ENCODE assay signal across 18 cellular contexts in the genomic region with DNA sequence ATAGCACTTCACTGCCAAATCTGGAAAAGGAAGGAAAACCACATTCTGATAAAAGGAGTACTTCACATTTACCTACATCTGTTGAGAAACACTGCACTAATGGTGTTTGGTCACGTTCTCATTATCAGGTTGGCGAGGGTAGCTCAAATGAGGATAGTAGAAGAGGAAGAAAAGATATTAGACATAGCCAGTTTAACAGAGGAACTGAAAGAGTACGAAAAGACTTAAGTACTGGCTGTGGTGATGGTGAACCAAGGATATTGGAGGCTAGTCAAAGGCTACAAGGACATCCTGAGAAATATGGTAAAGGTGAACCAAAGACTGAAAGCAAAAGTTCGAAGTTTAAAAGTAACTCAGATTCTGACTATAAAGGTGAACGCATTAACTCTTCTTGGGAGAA. TPM values are rescaled to one million over a fixed set of nuclear protein-coding genes. Genes with fewer than 3 reads are reported as not detected.
DNase-seq lines count a peak whose midpoint lies in the region; ATAC-seq, FAIRE-seq and TF ChIP-seq lines count a peak whose summit lies in the region.
"Had no signal": no experiment of that assay in that cellular context is flagged by ENCODE, and none has a peak within 500 bp of the region (broad histone marks: within the 10 kb centered on the region; RNA-seq: fewer than 3 reads in every experiment).

No MANE protein-coding gene starts in this region.

- H3K4me1 ChIP-seq in kidney (ENCODE audit: control insufficient read depth in 1 of 2, insufficient read depth in 1 of 2, low read depth in 1 of 2, low read length in 2 of 2): no peaks in the 10 kb centered on the region
- H3K4me1 ChIP-seq: upper lobe of right lung had no signal

- intact Hi-C loops in kidney (cut with DNase I): no loop called here

- DNase-seq in GM12864 (ENCODE audit: low read depth) (peak; percentile 45), GM19239 (ENCODE audit: insufficient read length, low spot score) (no peak), NCI-H2196 (lab: John Stamatoyannopoulos, UW; ENCODE audit: unreplicated experiment) (no peak), kidney (no peak), NCI-H69 (lab: John Stamatoyannopoulos, UW) (no peak)
- DNase-seq: activated CD4-positive, alpha-beta T cell treated with anti-CD3 and anti-CD28 coated beads, Interleukin-2, amount 50 U/mL, for 4 hours; H9; hippocampal formation; Karpas-422; mesenchymal stem cell; NCI-H446; upper lobe of right lung had no signal

- peak; percentile 52 for ATAC-seq in HG02759 (IDR thresholded peaks at IDR 0.05; ENCODE audit: unreplicated experiment)
- ATAC-seq in HG03469 (IDR thresholded peaks at IDR 0.05; ENCODE audit: unreplicated experiment): peak; percentile 75
- no peak for ATAC-seq in GM18861 (IDR thresholded peaks at IDR 0.05; ENCODE audit: unreplicated experiment)
- ATAC-seq: upper lobe of right lung had no signal

- TF ChIP-seq CTCF in GM12864 (IDR thresholded peaks at IDR 0.05; ENCODE audit: low read depth, low read length, missing control alignments) (no peak), kidney (IDR thresholded peaks at IDR 0.05; ENCODE audit: borderline replicate concordance, extremely low read depth, insufficient read depth) (no peak)

- FAIRE-seq in GM19239 (lab: Jason Lieb, UNC) (peak; percentile 81), kidney (lab: Jason Lieb, UNC) (no peak)
- FAIRE-seq: astrocyte had no signal

- H3K9me3 ChIP-seq in kidney (ENCODE audit: control insufficient read depth in 1 of 2, low read length in 2 of 2): no peaks in the 10 kb centered on the region
- H3K9me3 ChIP-seq: BLaER1, upper lobe of right lung had no signal

- H3K36me3 ChIP-seq in kidney (ENCODE audit: control insufficient read depth in 1 of 2, insufficient read depth in 2 of 2, low read length in 2 of 2): peaks cover 5 to 34% of the 10 kb centered on the region in 2 donors

- H3K4me3 ChIP-seq in GM12864 (ENCODE audit: low read depth, low read length) (no peak overlapping the region), kidney (ENCODE audit: low read length in 2 of 2) (no peak overlapping the region)
- H3K4me3 ChIP-seq: BLaER1, upper lobe of right lung had no signal

- no peak overlapping the region for H3K9ac ChIP-seq in kidney (ENCODE audit: low read length in 2 of 2)
- H3K9ac ChIP-seq: BLaER1 had no signal

- no peak overlapping the region for H3K27ac ChIP-seq in kidney (ENCODE audit: low read depth in 2 of 2, low read length in 2 of 2)
- H3K27ac ChIP-seq: BLaER1, upper lobe of right lung had no signal

RNA-seq across cellular contexts. Expression of a gene that starts 32.0 kb away (rescaled TPM):
- total RNA-seq in kidney: not detected
- polyA plus RNA-seq in kidney (ENCODE audit: insufficient read depth, low read depth, low replicate concordance): not detected
- total RNA-seq: astrocyte, H9, renal cortical epithelial cell, upper lobe of right lung had no signal

RNA-seq across cellular contexts. Expression of a gene that starts 32.6 kb away (rescaled TPM):
- 17.5 TPM for total RNA-seq in kidney
- 2.4 TPM for polyA plus RNA-seq in kidney (ENCODE audit: insufficient read depth, low read depth, low replicate concordance)

RNA-seq across cellular contexts. Expression of a gene that starts 42.7 kb away (rescaled TPM):
- 34.9 TPM for total RNA-seq in kidney
- 19.4 TPM for polyA plus RNA-seq in kidney (ENCODE audit: insufficient read depth, low read depth, low replicate concordance)
